Comparison of ENCODE assay signal across 26 cellular contexts in the genomic region with DNA sequence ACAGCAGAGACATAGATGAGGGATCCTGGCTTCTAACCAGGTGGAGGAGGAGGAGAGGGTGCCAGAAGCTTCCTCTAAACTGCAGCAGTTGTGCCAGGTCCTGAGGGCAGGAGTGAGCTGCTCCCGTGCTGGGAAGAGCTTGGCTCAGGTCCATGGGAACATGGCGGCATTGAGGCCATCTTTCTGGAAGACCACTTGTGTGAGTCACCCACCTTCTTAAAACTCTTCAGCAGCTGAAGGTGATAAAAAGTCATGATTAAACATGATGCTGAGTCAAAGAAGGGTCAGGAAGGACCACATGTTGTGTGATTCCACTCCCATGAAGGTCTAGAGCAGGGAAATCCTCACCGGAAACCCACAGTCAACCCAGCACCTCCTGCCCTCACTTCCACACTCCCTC. TPM values are rescaled to one million over a fixed set of nuclear protein-coding genes. Genes with fewer than 3 reads are reported as not detected.
"Had no signal": no experiment of that assay in that cellular context is flagged by ENCODE, and none has a peak within 500 bp of the region (broad histone marks: within the 10 kb centered on the region; RNA-seq: fewer than 3 reads in every experiment).

No MANE protein-coding gene starts in this region.

- H3K4me1 ChIP-seq: body of pancreas, gastrocnemius medialis, spleen, thyroid gland had no signal

- H3K9me3 ChIP-seq: body of pancreas, gastrocnemius medialis, mucosa of descending colon, thyroid gland had no signal

- DNase-seq: activated B cell treated with CpG ODN at 0.5 μM for 24 hours; activated CD4-positive, alpha-beta memory T cell treated with anti-CD3 and anti-CD28 coated beads, Interleukin-2, amount 10 ng/mL, durations not matched to agents 7 days and 5 days; activated CD4-positive, alpha-beta T cell treated with anti-CD3 and anti-CD28 coated beads for 4 hours; activated CD8-positive, alpha-beta memory T cell treated with anti-CD3 and anti-CD28 coated beads, Interleukin-2, amount 10 ng/mL, durations not matched to agents 7 days and 5 days; activated naive CD4-positive, alpha-beta T cell treated with Interleukin-2 at 50 U/mL for 16 hours; activated naive CD8-positive, alpha-beta T cell treated with anti-CD3 and anti-CD28 coated beads, Interleukin-2, amount 10 ng/mL, durations not matched to agents 7 days and 5 days; body of pancreas; gastrocnemius medialis; head of caudate nucleus; kidney; naive B cell; stimulated activated CD8-positive, alpha-beta memory T cell treated with anti-CD3 and anti-CD28 coated beads, Interleukin-4, amount 100 ng/mL, for 48 hours; stimulated activated naive CD4-positive, alpha-beta T cell treated with Interleukin-2 at 50 U/mL for 16 hours; thyroid gland had no signal

- H3K36me3 ChIP-seq: gastrocnemius medialis, spleen, thyroid gland had no signal

- H3K4me3 ChIP-seq: body of pancreas, coronary artery, gastrocnemius medialis, mucosa of descending colon, spleen, thyroid gland had no signal

- H3K27me3 ChIP-seq: body of pancreas, gastrocnemius medialis, spleen, thyroid gland had no signal

- H3K27ac ChIP-seq: body of pancreas, coronary artery, gastrocnemius medialis, spleen, thyroid gland had no signal

RNA-seq across cellular contexts. Expression of a gene that starts 35.1 kb away (rescaled TPM):
- total RNA-seq: activated B cell treated with CpG ODN at 0.5 μM for 24 hours; activated CD4-positive, alpha-beta memory T cell treated with anti-CD3 and anti-CD28 coated beads, Interleukin-2, amount 10 ng/mL, durations not matched to agents 7 days and 5 days; activated CD8-positive, alpha-beta memory T cell treated with anti-CD3 and anti-CD28 coated beads, Interleukin-2, amount 10 ng/mL, durations not matched to agents 7 days and 5 days; activated naive CD8-positive, alpha-beta T cell treated with anti-CD3 and anti-CD28 coated beads, Interleukin-2, amount 10 ng/mL, durations not matched to agents 7 days and 5 days; activated T-helper 17 cell treated with anti-CD3 and anti-CD28 coated beads, Interleukin-2, amount 50 U/mL, for 72 hours; body of pancreas; epithelial cell of proximal tubule; gastrocnemius medialis; kidney; mucosa of descending colon; neural crest cell; osteocyte; pulmonary artery endothelial cell; sciatic nerve; spleen; subcutaneous adipose tissue; T-helper 2 cell treated with Interferon-gamma antibody and Interleukin-4, amounts not matched to agents 100 ng/mL and 5 ng/mL, for 36 hours; thyroid gland; urinary bladder had no signal
- polyA plus RNA-seq: spleen had no signal
